ENCODE assay signal across 11 cellular contexts in genomic region chr3:172530566-172530965, GRCh38. TPM values are rescaled to one million over a fixed set of nuclear protein-coding genes. Genes with fewer than 3 reads are reported as not detected.
A peak's percentile ranks its signal among the peaks of the same experiment; 100 is the strongest.
DNase-seq lines count a peak whose midpoint lies in the region; ATAC-seq, FAIRE-seq and TF ChIP-seq lines count a peak whose summit lies in the region.
"Had no signal": no experiment of that assay in that cellular context is flagged by ENCODE, and none has a peak within 500 bp of the region (broad histone marks: within the 10 kb centered on the region; RNA-seq: fewer than 3 reads in every experiment).

No MANE protein-coding gene starts in this region.

- H3K36me3 ChIP-seq in K562 (ENCODE audit: control insufficient read depth, insufficient read depth, low read length), result no peaks in the 10 kb centered on the region

- H3K9me1 ChIP-seq in K562 (ENCODE audit: control insufficient read depth, insufficient read depth, low read length), result no peaks in the 10 kb centered on the region

- no peaks in the 10 kb centered on the region for H3K9me3 Mint-ChIP-seq in activated T-cell treated with anti-CD3 and anti-CD28 coated beads, Interleukin-2, amount 50 U/mL, for 24 hours
- H3K9me3 Mint-ChIP-seq in stimulated activated effector memory CD8-positive, alpha-beta T cell treated with anti-CD3 and anti-CD28 coated beads, Interleukin-12 subunit alpha, Interleukin-12 subunit beta, amount 100 ng/mL, for 72 hours, result no peaks in the 10 kb centered on the region
- H3K9me3 Mint-ChIP-seq: activated B cell treated with CpG ODN at 0.5 μM for 24 hours had no signal

- H3K4me3 ChIP-seq in NB4 (ENCODE audit: low read depth, low read length) (peak overlapping the region; percentile 23), K562 (no peak overlapping the region)

- CTCF ChIA-PET in K562 (lab: Yijun Ruan, JAX; ENCODE audit: low intra/inter-chr PET ratio), result no interaction called here

- H3K27ac Mint-ChIP-seq in activated T-cell treated with anti-CD3 and anti-CD28 coated beads, Interleukin-2, amount 50 U/mL, for 24 hours, result peak overlapping the region; percentile 79
- no peak overlapping the region for H3K27ac Mint-ChIP-seq in stimulated activated effector memory CD8-positive, alpha-beta T cell treated with anti-CD3 and anti-CD28 coated beads, Interleukin-12 subunit alpha, Interleukin-12 subunit beta, amount 100 ng/mL, for 72 hours
- H3K27ac Mint-ChIP-seq: activated B cell treated with CpG ODN at 0.5 μM for 24 hours had no signal

- POLR2A ChIA-PET in K562 (lab: Yijun Ruan, JAX), result interaction anchor here (0.6 to 1.2 kb wide), 8 partner anchors 8 to 208 kb away, joined by 3 to 5 read pairs (median 4); no protein-coding TSS in a partner anchor

- peak; percentile 86 for FAIRE-seq in K562 (lab: Jason Lieb, UNC)

- no peak overlapping the region for H2AFZ ChIP-seq in K562 (ENCODE audit: low read depth, low read length)

- no peaks in the 10 kb centered on the region for H4K20me1 ChIP-seq in K562 (replicated peaks; ENCODE audit: control insufficient read depth, insufficient read depth, low read length)

- no peak overlapping the region for H3K4me3 Mint-ChIP-seq in activated T-cell treated with anti-CD3 and anti-CD28 coated beads, Interleukin-2, amount 50 U/mL, for 24 hours
- H3K4me3 Mint-ChIP-seq in stimulated activated effector memory CD8-positive, alpha-beta T cell treated with anti-CD3 and anti-CD28 coated beads, Interleukin-12 subunit alpha, Interleukin-12 subunit beta, amount 100 ng/mL, for 72 hours, result peak overlapping the region; percentile 9
- H3K4me3 Mint-ChIP-seq: activated B cell treated with CpG ODN at 0.5 μM for 24 hours had no signal

- intact Hi-C loops in K562 (cut with micrococcal nuclease), result no loop called here

- H3K27ac ChIP-seq in K562 (ENCODE audit: extremely low read depth, low read depth, low read length), result no peak overlapping the region

- H3K9me3 ChIP-seq in K562 (replicated peaks; ENCODE audit: control insufficient read depth, insufficient read depth, low read depth, low read length), result no peaks in the 10 kb centered on the region

- H3K4me2 ChIP-seq in K562 (ENCODE audit: insufficient read depth, low read length), result no peak overlapping the region

- peaks cover 0 to 13% of the 10 kb centered on the region in 2 experiments; a peak in 2 of 5 replicates for H3K4me1 ChIP-seq in K562 (replicated peaks in 1 of 2; ENCODE audit: control insufficient read depth in 2 of 2, insufficient read depth in 2 of 2, low read length in 2 of 2)

- H3K9ac ChIP-seq in K562 (ENCODE audit: insufficient read depth in 1 of 2, low read depth in 2 of 2, low read length in 2 of 2), result no peak overlapping the region

- no peak for DNase-seq in activated T-cell treated with anti-CD3 and anti-CD28 coated beads, Interleukin-2, amount 50 U/mL, for 24 hours
- DNase-seq in activated T-cell treated with anti-CD3 and anti-CD28 coated beads, Interleukin-2, amount 50 U/mL, for 48 hours, result no peak
- DNase-seq in NB4 (ENCODE audit: low read depth) (peak; percentile 91), K562 (ENCODE audit: extremely low read depth in 1 of 4, low spot score in 3 of 4) (peak in 2 of 4 experiments; percentile 38 to 76), HCEC 1CT (no peak), dedifferentiated amniotic fluid mesenchymal stem cell (ENCODE audit: extremely low spot score) (no peak), NCI-H446 (lab: John Stamatoyannopoulos, UW) (no peak)
- no peak for DNase-seq in stimulated activated effector memory CD8-positive, alpha-beta T cell treated with anti-CD3 and anti-CD28 coated beads, Interleukin-12 subunit alpha, Interleukin-12 subunit beta, amount 100 ng/mL, for 72 hours (ENCODE audit: low spot score in 2 of 2)
- DNase-seq: ACHN, activated B cell treated with CpG ODN at 0.5 μM for 24 hours, NCI-H69 had no signal

- TF ChIP-seq POLR2A in NB4 (IDR thresholded peaks at IDR 0.05; ENCODE audit: extremely low read depth, insufficient read length), result no peak
- TF ChIP-seq POLR2A in K562 (conservative IDR thresholded peaks at IDR 0.05), result no peak

- in situ Hi-C loops in K562 (cut with MboI), result no loop called here

- no peaks in the 10 kb centered on the region for H3K79me2 ChIP-seq in K562 (ENCODE audit: control insufficient read depth, insufficient read depth, low read length)

- peak; percentile 85 for ATAC-seq in K562
- peak; percentile 75 for ATAC-seq in stimulated activated effector memory CD8-positive, alpha-beta T cell treated with anti-CD3 and anti-CD28 coated beads, Interleukin-12 subunit alpha, Interleukin-12 subunit beta, amount 100 ng/mL, for 72 hours

- no peaks in the 10 kb centered on the region for H3K27me3 ChIP-seq in K562 (ENCODE audit: control insufficient read depth in 2 of 2, insufficient read depth in 2 of 2, low read length in 2 of 2)

- 0% methylated on average over 2 of the region's 2 CpGs for WGBS in K562 (ENCODE audit: insufficient coverage, low coverage, missing lambda C conversion rate)

- no peaks in the 10 kb centered on the region for H3K27me3 Mint-ChIP-seq in activated T-cell treated with anti-CD3 and anti-CD28 coated beads, Interleukin-2, amount 50 U/mL, for 24 hours
- H3K27me3 Mint-ChIP-seq: activated B cell treated with CpG ODN at 0.5 μM for 24 hours had no signal

- H3K4me1 Mint-ChIP-seq in activated T-cell treated with anti-CD3 and anti-CD28 coated beads, Interleukin-2, amount 50 U/mL, for 24 hours (ENCODE audit: low read depth), result peaks cover 24% of the 10 kb centered on the region
- peaks cover 9% of the 10 kb centered on the region for H3K4me1 Mint-ChIP-seq in stimulated activated effector memory CD8-positive, alpha-beta T cell treated with anti-CD3 and anti-CD28 coated beads, Interleukin-12 subunit alpha, Interleukin-12 subunit beta, amount 100 ng/mL, for 72 hours

- TF ChIP-seq CTCF in NB4 (IDR thresholded peaks at IDR 0.05; ENCODE audit: low read depth, low read length) (no peak), K562 (IDR thresholded peaks at IDR 0.05 in 2 of 3, conservative IDR thresholded peaks at IDR 0.05 in 1 of 3; ENCODE audit: insufficient read depth in 2 of 3, low read depth in 1 of 3, low read length in 3 of 3) (no peak)

- no TSS peak for BruUV-seq in K562 (replicated peaks; lab: Mats Ljungman, UMichigan)

- H3K36me3 Mint-ChIP-seq in activated T-cell treated with anti-CD3 and anti-CD28 coated beads, Interleukin-2, amount 50 U/mL, for 24 hours (ENCODE audit: low read depth), result no peaks in the 10 kb centered on the region
- no peaks in the 10 kb centered on the region for H3K36me3 Mint-ChIP-seq in stimulated activated effector memory CD8-positive, alpha-beta T cell treated with anti-CD3 and anti-CD28 coated beads, Interleukin-12 subunit alpha, Interleukin-12 subunit beta, amount 100 ng/mL, for 72 hours

- TF ChIP-seq RAD21 in K562 (CRISPR knock-in tag; conservative IDR thresholded peaks at IDR 0.05 in 1 of 2, IDR thresholded peaks at IDR 0.05 in 1 of 2), result peak; percentile 15 to 24; a peak in 1 of 4 replicates

- peak; percentile 88 for TF ChIP-seq EP300 in K562 (IDR thresholded peaks at IDR 0.05; ENCODE audit: low read length)

TF ChIP-seq in K562, 482 proteins besides CTCF, POLR2A, EP300 and RAD21 (continues in another document):
- TF ChIP-seq CEBPG (CRISPR knock-in tag; IDR thresholded peaks at IDR 0.05) (0 out of 2 replicates have a peak, but pooled peaks have one; percentile 22), CEBPG (tag; conservative IDR thresholded peaks at IDR 0.05 in 1 of 2, IDR thresholded peaks at IDR 0.05 in 1 of 2) (peak; percentile 72 to 80), POLR2G (IDR thresholded peaks at IDR 0.05; ENCODE audit: low read depth, low read length) (no peak), CSDE1 (IDR thresholded peaks at IDR 0.05) (no peak), CHD2 (IDR thresholded peaks at IDR 0.05; ENCODE audit: low read depth, low read length) (no peak), ATF7 (IDR thresholded peaks at IDR 0.05) (peak; percentile 24; the same call in 1 of the 2 replicates), SRSF7 (optimal IDR thresholded peaks at IDR 0.05; ENCODE audit: low read depth, low read length) (no peak), ZNF699 (CRISPR knock-in tag; IDR thresholded peaks at IDR 0.05; ENCODE audit: insufficient replicate concordance) (no peak)

RNA-seq across cellular contexts. Expression of gene TNFSF10, which starts 7.3 kb away (rescaled TPM):
- not detected in 2 replicates for total RNA-seq in K562 (2011; cell fraction: chromatin; rRNA removed; ENCODE audit: low replicate concordance)
- 0.53 TPM in 1 of 2 replicates, not detected in the other for total RNA-seq in K562 (2011; cell fraction: nucleolus; rRNA removed)
- not detected in 2 replicates for total RNA-seq in K562 (2011; cell fraction: nucleoplasm; rRNA removed)
- 0.33 TPM in 1 of 2 replicates, not detected in the other for total RNA-seq in K562 (2014; rRNA removed)
- 0.33 and 0.35 TPM in 2 replicates for total RNA-seq in K562 (2014; rRNA removed; fragmentation: Illumina TruSeq; extraction: Trizol)
- total RNA-seq in K562 (2015; rRNA removed; fragmentation: Illumina TruSeq; extraction: Trizol), result 1.3 and 1.4 TPM in 2 replicates
- total RNA-seq in K562 (2021), result 0.13 and 0.36 TPM in 2 replicates
- polyA plus RNA-seq in K562 (2011; rRNA removed), result 0.05 and 0.07 TPM in 2 replicates
- polyA plus RNA-seq in K562 (2011; cell fraction: cytosol; rRNA removed), result not detected in 2 replicates
- polyA plus RNA-seq in K562 (2011; cell fraction: nucleus; rRNA removed), result not detected in 2 replicates
- 1.7 and 3.8 TPM in 2 replicates for polyA plus RNA-seq in K562 (2012)
- polyA plus RNA-seq in K562 (2014; fragmentation: Illumina TruSeq; extraction: Trizol), result 0.39 and 0.43 TPM in 2 replicates
- under 1 TPM; 0.21 TPM for polyA plus RNA-seq in K562 (2014; fragmentation: Nextera tagmentation; extraction: Ambion mirVana)
- 0.19 and 0.52 TPM in 2 replicates for polyA plus RNA-seq in K562 (2014; rRNA removed)
- not detected in 2 replicates for polyA minus RNA-seq in K562 (2011; rRNA and poly(A)+ RNA removed)
- not detected in 2 replicates for polyA minus RNA-seq in K562 (2011; cell fraction: cytosol; rRNA and poly(A)+ RNA removed)
- not detected in 2 replicates for polyA minus RNA-seq in K562 (2011; cell fraction: nucleus; rRNA and poly(A)+ RNA removed)
